32 cellular contexts compared by ENCODE assay signal in the genomic region with DNA sequence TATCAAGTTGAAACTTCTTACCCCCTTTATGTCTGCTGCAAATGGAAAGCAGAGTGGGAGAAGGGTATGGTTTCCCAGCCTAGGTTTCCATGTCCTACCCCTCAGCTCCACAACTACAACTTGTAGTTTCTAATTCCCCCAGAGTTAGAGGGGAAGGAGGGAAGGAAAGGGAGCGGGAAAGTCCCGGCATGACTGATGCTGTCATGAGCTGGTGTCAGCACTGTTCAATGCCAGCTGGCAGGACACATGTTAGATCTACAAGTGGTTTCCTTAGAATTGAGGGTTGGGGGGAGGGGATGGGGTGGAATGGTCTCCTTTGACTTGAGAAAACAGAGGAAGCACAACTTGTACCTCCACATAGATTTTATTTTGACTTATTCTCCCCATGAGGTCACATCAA.
"Had no signal": no experiment of that assay in that cellular context is flagged by ENCODE, and none has a peak within 500 bp of the region (broad histone marks: within the 10 kb centered on the region; RNA-seq: fewer than 3 reads in every experiment).

No MANE protein-coding gene starts in this region.

- H3K4me3 ChIP-seq: adrenal gland, body of pancreas, breast epithelium had no signal

- DNase-seq: activated B cell treated with CpG ODN at 0.5 μM for 24 hours; activated CD4-positive, alpha-beta memory T cell treated with anti-CD3 and anti-CD28 coated beads for 36 hours; activated CD4-positive, alpha-beta T cell treated with anti-CD3 and anti-CD28 coated beads for 4 hours; activated CD4-positive, alpha-beta T cell treated with anti-CD3 and anti-CD28 coated beads, Interleukin-2, amount 10 ng/mL, durations not matched to agents 24 days and 14 days; activated CD4-positive, alpha-beta T cell treated with anti-CD3 and anti-CD28 coated beads, Interleukin-2, amount 50 U/mL, for 1 hour; activated CD4-positive, alpha-beta T cell treated with anti-CD3 and anti-CD28 coated beads, Interleukin-2, amount 50 U/mL, for 4 hours; activated CD4-positive, CD25-positive, alpha-beta regulatory T cell treated with anti-CD3 and anti-CD28 coated beads, Interleukin-2, amount 50 U/mL, for 72 hours; activated CD8-positive, alpha-beta memory T cell treated with anti-CD3 and anti-CD28 coated beads, Interleukin-2, amount 50 U/mL, for 4 hours; activated CD8-positive, alpha-beta T cell treated with anti-CD3 and anti-CD28 coated beads for 36 hours; activated effector memory CD4-positive, alpha-beta T cell treated with anti-CD3 and anti-CD28 coated beads, Interleukin-2, amount 50 U/mL, for 16 hours; activated gamma-delta T cell treated with Interleukin-2 at 50 U/mL for 16 hours; activated naive CD4-positive, alpha-beta T cell; activated naive CD4-positive, alpha-beta T cell treated with anti-CD3 and anti-CD28 coated beads for 36 hours; activated naive CD4-positive, alpha-beta T cell treated with anti-CD3 and anti-CD28 coated beads, Interleukin-2, amount 50 U/mL, for 16 hours; activated naive CD8-positive, alpha-beta T cell treated with anti-CD3 and anti-CD28 coated beads for 36 hours; activated T-cell treated with anti-CD3 and anti-CD28 coated beads for 4 hours; activated T-cell treated with anti-CD3 and anti-CD28 coated beads, Interleukin-2, amount 50 U/mL, for 1 hour; activated T-cell treated with anti-CD3 and anti-CD28 coated beads, Interleukin-2, amount 50 U/mL, for 4 hours; activated T-cell treated with anti-CD3 and anti-CD28 coated beads, Interleukin-2, amount 50 U/mL, for 72 hours; adrenal gland; amniotic stem cell; aorta; body of pancreas; brain microvascular endothelial cell; caudate nucleus; T-cell; T-helper 17 cell; T-helper 9 cell had no signal

- H3K9me3 ChIP-seq: adrenal gland, body of pancreas, breast epithelium had no signal

- H3K27ac ChIP-seq: adrenal gland, body of pancreas, brain microvascular endothelial cell, breast epithelium, VCaP had no signal

- ATAC-seq: activated CD8-positive, alpha-beta T cell treated with anti-CD3 and anti-CD28 coated beads for 36 hours; activated naive CD4-positive, alpha-beta T cell treated with anti-CD3 and anti-CD28 coated beads, Interleukin-2, amount 50 U/mL, for 72 hours; activated T-cell treated with anti-CD3 and anti-CD28 coated beads, Interleukin-2, amount 50 U/mL, for 4 hours; activated T-cell treated with anti-CD3 and anti-CD28 coated beads, Interleukin-2, amount 50 U/mL, for 72 hours; activated T-helper 17 cell treated with anti-CD3 and anti-CD28 coated beads, Interleukin-2, amount 50 U/mL, for 72 hours; body of pancreas; T-cell; T-helper 17 cell had no signal

- H3K4me1 ChIP-seq: adrenal gland, body of pancreas, breast epithelium had no signal

- H3K36me3 ChIP-seq: adrenal gland, brain microvascular endothelial cell, breast epithelium had no signal

- H3K27me3 ChIP-seq: adrenal gland, body of pancreas, brain microvascular endothelial cell, breast epithelium had no signal
